ENCODE assay signal across 27 cellular contexts in the genomic region with DNA sequence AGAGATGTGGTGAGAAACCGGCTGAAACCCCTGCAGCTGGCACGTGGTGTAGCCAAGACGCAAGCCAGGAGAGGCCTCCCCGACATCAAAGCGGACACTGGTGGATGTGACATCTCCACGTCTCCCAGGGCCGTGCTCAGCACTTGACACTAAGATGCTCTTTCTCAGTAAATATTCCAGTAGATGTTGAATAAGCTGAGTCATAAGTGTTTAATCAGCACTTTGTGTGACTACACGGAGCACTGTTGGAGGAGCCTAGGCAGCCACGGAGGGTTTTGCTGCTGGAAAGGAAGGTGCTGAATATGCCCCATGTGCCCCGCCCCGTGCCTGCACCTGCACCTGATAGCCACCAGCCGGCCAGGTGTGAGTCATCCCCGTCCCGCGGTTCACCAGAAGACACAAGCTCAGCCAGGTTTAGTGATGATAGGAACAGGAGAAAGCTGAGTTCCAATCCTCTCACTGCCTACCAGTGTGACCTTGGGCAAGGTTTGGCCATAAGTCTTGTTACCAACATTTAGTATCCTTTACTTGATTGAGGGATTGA. TPM values are rescaled to one million over a fixed set of nuclear protein-coding genes. Genes with fewer than 3 reads are reported as not detected.
A peak's percentile ranks its signal among the peaks of the same experiment; 100 is the strongest.
DNase-seq lines count a peak whose midpoint lies in the region; ATAC-seq, FAIRE-seq and TF ChIP-seq lines count a peak whose summit lies in the region.
"Had no signal": no experiment of that assay in that cellular context is flagged by ENCODE, and none has a peak within 500 bp of the region (broad histone marks: within the 10 kb centered on the region; RNA-seq: fewer than 3 reads in every experiment).

No MANE protein-coding gene starts in this region.

- H3K4me3 ChIP-seq in bronchial epithelial cell (ENCODE audit: low read depth, low read length) = no peak overlapping the region
- H3K4me3 ChIP-seq in osteoblast (ENCODE audit: insufficient read depth, low read length) = no peak overlapping the region
- H3K4me3 ChIP-seq: neural progenitor cell, prostate gland, upper lobe of right lung had no signal

- intact Hi-C loops in activated CD4-positive, alpha-beta memory T cell treated with anti-CD3 and anti-CD28 coated beads for 36 hours (cut with micrococcal nuclease) = no loop called here

- peak; percentile 40 for FAIRE-seq in bronchial epithelial cell (lab: Jason Lieb, UNC)
- FAIRE-seq: colon, GM18507, islet of Langerhans had no signal

- no peak overlapping the region for H2AFZ ChIP-seq in osteoblast (ENCODE audit: low read length)
- H2AFZ ChIP-seq: neural progenitor cell had no signal

- peak; percentile 27 for DNase-seq in activated CD4-positive, alpha-beta memory T cell treated with anti-CD3 and anti-CD28 coated beads for 36 hours
- no peak for DNase-seq in activated CD4-positive, alpha-beta memory T cell treated with anti-CD3 and anti-CD28 coated beads, Interleukin-2, amount 10 ng/mL, durations not matched to agents 7 days and 5 days
- DNase-seq in HT-29 (ENCODE audit: low spot score) (peak; percentile 16), bronchial epithelial cell (ENCODE audit: low read depth) (no peak), osteoblast (ENCODE audit: insufficient read length, low spot score, missing footprints) (peak; percentile 31), mucosa of gallbladder (ENCODE audit: low spot score) (no peak), GM20000 (ENCODE audit: low spot score) (no peak), foreskin keratinocyte (no peak)
- DNase-seq: activated gamma-delta T cell treated with Interleukin-2 at 50 U/mL for 16 hours; AML-193; CD8-positive, alpha-beta T cell; DMS153; effector CD8-positive, alpha-beta T cell; foreskin melanocyte; GF-D8; NCI-H1092 treated with DMSO at 0.1 percent for 48 hours; NCI-H1930; SK-N-SH; substantia nigra; upper lobe of right lung had no signal

- H3K79me2 ChIP-seq in osteoblast (ENCODE audit: insufficient read depth, low read length) = no peaks in the 10 kb centered on the region

- CTCF ChIA-PET in activated CD4-positive, alpha-beta memory T cell treated with anti-CD3 and anti-CD28 coated beads for 36 hours (lab: Charles Lee) = no interaction called here
- CTCF ChIA-PET in activated CD4-positive, alpha-beta memory T cell treated with anti-CD3 and anti-CD28 coated beads, Interleukin-2, amount 10 ng/mL, durations not matched to agents 7 days and 5 days (lab: Charles Lee) = no interaction called here

- H4K20me1 ChIP-seq in osteoblast (ENCODE audit: insufficient read depth, low read length) = no peaks in the 10 kb centered on the region

- peaks cover 5% of the 10 kb centered on the region for H3K4me1 Mint-ChIP-seq in activated CD4-positive, alpha-beta memory T cell treated with anti-CD3 and anti-CD28 coated beads for 36 hours (ENCODE audit: low read depth)
- peaks cover 36% of the 10 kb centered on the region for H3K4me1 Mint-ChIP-seq in activated CD4-positive, alpha-beta memory T cell treated with anti-CD3 and anti-CD28 coated beads, Interleukin-2, amount 10 ng/mL, durations not matched to agents 7 days and 5 days

- H3K4me3 Mint-ChIP-seq in activated CD4-positive, alpha-beta memory T cell treated with anti-CD3 and anti-CD28 coated beads for 36 hours = no peak overlapping the region
- no peak overlapping the region for H3K4me3 Mint-ChIP-seq in activated CD4-positive, alpha-beta memory T cell treated with anti-CD3 and anti-CD28 coated beads, Interleukin-2, amount 10 ng/mL, durations not matched to agents 7 days and 5 days
- H3K4me3 Mint-ChIP-seq: CD8-positive, alpha-beta T cell; neural progenitor cell had no signal

- H3K27ac ChIP-seq in osteoblast (ENCODE audit: low read depth, low read length) (no peak overlapping the region), foreskin keratinocyte (no peak overlapping the region)
- H3K27ac ChIP-seq: neural progenitor cell, prostate gland, upper lobe of right lung had no signal

- no peaks in the 10 kb centered on the region for H3K4me1 ChIP-seq in osteoblast (ENCODE audit: insufficient read depth, low read length)
- no peaks in the 10 kb centered on the region for H3K4me1 ChIP-seq in foreskin keratinocyte
- H3K4me1 ChIP-seq: prostate gland, upper lobe of right lung had no signal

- H3K4me2 ChIP-seq in osteoblast (ENCODE audit: insufficient read depth, low read length) = no peak overlapping the region
- H3K4me2 ChIP-seq: neural progenitor cell, SK-N-SH had no signal

- no peak for ATAC-seq in foreskin keratinocyte
- ATAC-seq: CD8-positive, alpha-beta T cell; upper lobe of right lung had no signal

- no peaks in the 10 kb centered on the region for H3K36me3 Mint-ChIP-seq in activated CD4-positive, alpha-beta memory T cell treated with anti-CD3 and anti-CD28 coated beads for 36 hours
- peaks cover 27% of the 10 kb centered on the region for H3K36me3 Mint-ChIP-seq in activated CD4-positive, alpha-beta memory T cell treated with anti-CD3 and anti-CD28 coated beads, Interleukin-2, amount 10 ng/mL, durations not matched to agents 7 days and 5 days (ENCODE audit: low read depth)
- H3K36me3 Mint-ChIP-seq: CD8-positive, alpha-beta T cell; neural progenitor cell had no signal

- H3K27me3 ChIP-seq in bronchial epithelial cell (ENCODE audit: control insufficient read depth, insufficient read depth, low read length) (no peaks in the 10 kb centered on the region), osteoblast (ENCODE audit: insufficient read depth, low read length) (no peaks in the 10 kb centered on the region), foreskin keratinocyte (no peaks in the 10 kb centered on the region)
- H3K27me3 ChIP-seq: neural progenitor cell had no signal

- POLR2A ChIA-PET in activated CD4-positive, alpha-beta memory T cell treated with anti-CD3 and anti-CD28 coated beads for 36 hours (lab: Charles Lee) = no interaction called here
- POLR2A ChIA-PET in activated CD4-positive, alpha-beta memory T cell treated with anti-CD3 and anti-CD28 coated beads, Interleukin-2, amount 10 ng/mL, durations not matched to agents 7 days and 5 days (lab: Charles Lee) = no interaction called here

- no peaks in the 10 kb centered on the region for H3K9me3 Mint-ChIP-seq in activated CD4-positive, alpha-beta memory T cell treated with anti-CD3 and anti-CD28 coated beads for 36 hours
- no peaks in the 10 kb centered on the region for H3K9me3 Mint-ChIP-seq in activated CD4-positive, alpha-beta memory T cell treated with anti-CD3 and anti-CD28 coated beads, Interleukin-2, amount 10 ng/mL, durations not matched to agents 7 days and 5 days
- H3K9me3 Mint-ChIP-seq: CD8-positive, alpha-beta T cell; neural progenitor cell had no signal

- H3K27me3 Mint-ChIP-seq in activated CD4-positive, alpha-beta memory T cell treated with anti-CD3 and anti-CD28 coated beads for 36 hours = peaks cover 5% of the 10 kb centered on the region
- H3K27me3 Mint-ChIP-seq in activated CD4-positive, alpha-beta memory T cell treated with anti-CD3 and anti-CD28 coated beads, Interleukin-2, amount 10 ng/mL, durations not matched to agents 7 days and 5 days = no peaks in the 10 kb centered on the region

- H3K36me3 ChIP-seq in bronchial epithelial cell (ENCODE audit: control insufficient read depth, insufficient read depth, low read length) (no peaks in the 10 kb centered on the region), osteoblast (ENCODE audit: insufficient read depth, low read length) (no peaks in the 10 kb centered on the region)
- H3K36me3 ChIP-seq: neural progenitor cell, prostate gland, upper lobe of right lung had no signal

- no peaks in the 10 kb centered on the region for H3K9me3 ChIP-seq in osteoblast (ENCODE audit: low read depth, low read length)
- H3K9me3 ChIP-seq: prostate gland, SK-N-SH, upper lobe of right lung had no signal

- no peak overlapping the region for H3K27ac Mint-ChIP-seq in activated CD4-positive, alpha-beta memory T cell treated with anti-CD3 and anti-CD28 coated beads for 36 hours
- H3K27ac Mint-ChIP-seq in activated CD4-positive, alpha-beta memory T cell treated with anti-CD3 and anti-CD28 coated beads, Interleukin-2, amount 10 ng/mL, durations not matched to agents 7 days and 5 days = no peak overlapping the region
- H3K27ac Mint-ChIP-seq: CD8-positive, alpha-beta T cell; neural progenitor cell had no signal

- no peak for TF ChIP-seq CTCF in bronchial epithelial cell (IDR thresholded peaks at IDR 0.05; ENCODE audit: insufficient read depth, low read length, severe bottlenecking)
- TF ChIP-seq CTCF in osteoblast (IDR thresholded peaks at IDR 0.05; ENCODE audit: extremely low read depth, low read depth, low read length) = no peak
- TF ChIP-seq CTCF in GM20000 (IDR thresholded peaks at IDR 0.05; ENCODE audit: extremely low read depth, missing control alignments) = no peak
- no peak for TF ChIP-seq CTCF in foreskin keratinocyte (conservative IDR thresholded peaks at IDR 0.05)

RNA-seq across cellular contexts. Expression of gene C4orf50, which starts 29.0 kb away (rescaled TPM):
- under 1 TPM; 0.07 to 0.10 TPM for total RNA-seq in activated CD4-positive, alpha-beta memory T cell treated with anti-CD3 and anti-CD28 coated beads for 36 hours
- 1 to 10 TPM; 1.0 to 1.2 TPM for total RNA-seq in activated CD4-positive, alpha-beta memory T cell treated with anti-CD3 and anti-CD28 coated beads, Interleukin-2, amount 10 ng/mL, durations not matched to agents 7 days and 5 days
- total RNA-seq in HT-29 (2014; rRNA removed; shearing (Covaris generic)) = not detected in 2 replicates
- not detected in 2 replicates for total RNA-seq in bronchial epithelial cell
- not detected in 2 replicates for total RNA-seq in osteoblast
- 0.06 TPM for total RNA-seq in mucosa of gallbladder
- not detected in 2 replicates for total RNA-seq in foreskin keratinocyte
- polyA plus RNA-seq in foreskin keratinocyte = not detected in 2 replicates
- total RNA-seq: LHCN-M2, lower leg skin had no signal

Comparison
In these comparisons a context has a peak if more than half of its experiments do, and no peak if none do; other contexts are left out.
1. DNase-seq: peak in activated CD4-positive, alpha-beta memory T cell treated with anti-CD3 and anti-CD28 coated beads for 36 hours (single experiment), HT-29 (single experiment) and osteoblast (single experiment); none in activated CD4-positive, alpha-beta memory T cell treated with anti-CD3 and anti-CD28 coated beads, Interleukin-2, amount 10 ng/mL, durations not matched to agents 7 days and 5 days (single experiment), bronchial epithelial cell (single experiment), mucosa of gallbladder (single experiment), GM20000 (single experiment) and foreskin keratinocyte (0 of 2).